ENCODE assay signal across 13 cellular contexts in genomic region chr13:98240974-98241373, GRCh38.
A peak's percentile ranks its signal among the peaks of the same experiment; 100 is the strongest.
DNase-seq lines count a peak whose midpoint lies in the region; ATAC-seq and TF ChIP-seq lines count a peak whose summit lies in the region.
"Had no signal": no experiment of that assay in that cellular context is flagged by ENCODE, and none has a peak within 500 bp of the region (broad histone marks: within the 10 kb centered on the region; RNA-seq: fewer than 3 reads in every experiment).

No MANE protein-coding gene starts in this region.

- H3K27ac Mint-ChIP-seq in natural killer cell treated with Interleukin-12 subunit alpha and Interleukin-12 subunit beta and Interleukin-15 and Interleukin-18, amount 100 ng/mL, for 72 hours, result no peak overlapping the region
- H3K27ac Mint-ChIP-seq in natural killer cell (no peak overlapping the region), neural progenitor cell (peak overlapping the region; percentile 72)
- H3K27ac Mint-ChIP-seq: CD4-positive, CD25-positive, alpha-beta regulatory T cell had no signal

- peaks cover 7% of the 10 kb centered on the region for H4K20me1 ChIP-seq in neural progenitor cell (ENCODE audit: low read depth)
- H4K20me1 ChIP-seq: BLaER1 had no signal

- H3K36me3 Mint-ChIP-seq in natural killer cell treated with Interleukin-12 subunit alpha and Interleukin-12 subunit beta and Interleukin-15 and Interleukin-18, amount 100 ng/mL, for 72 hours, result no peaks in the 10 kb centered on the region
- no peaks in the 10 kb centered on the region for H3K36me3 Mint-ChIP-seq in natural killer cell
- peaks cover 21% of the 10 kb centered on the region for H3K36me3 Mint-ChIP-seq in neural progenitor cell
- H3K36me3 Mint-ChIP-seq: CD4-positive, CD25-positive, alpha-beta regulatory T cell had no signal

- no peak overlapping the region for H3K9ac ChIP-seq in neural progenitor cell
- H3K9ac ChIP-seq: BLaER1 had no signal

- peaks cover 41% of the 10 kb centered on the region for H3K79me2 ChIP-seq in neural progenitor cell (ENCODE audit: low read depth)

- TF ChIP-seq CTCF in natural killer cell (IDR thresholded peaks at IDR 0.05), result no peak
- no peak for TF ChIP-seq CTCF in left lung (IDR thresholded peaks at IDR 0.05)
- no peak for TF ChIP-seq CTCF in neural progenitor cell (IDR thresholded peaks at IDR 0.05)
- TF ChIP-seq CTCF in upper lobe of right lung (IDR thresholded peaks at IDR 0.05), result no peak

- H3K4me1 ChIP-seq in left lung (no peaks in the 10 kb centered on the region), neural progenitor cell (no peaks in the 10 kb centered on the region), upper lobe of right lung (no peaks in the 10 kb centered on the region)

- peaks cover 9 to 11% of the 10 kb centered on the region in 2 donors for H3K27me3 Mint-ChIP-seq in natural killer cell treated with Interleukin-12 subunit alpha and Interleukin-12 subunit beta and Interleukin-15 and Interleukin-18, amount 100 ng/mL, for 72 hours
- H3K27me3 Mint-ChIP-seq in natural killer cell (ENCODE audit: low read depth in 2 of 2) (no peaks in the 10 kb centered on the region), neural progenitor cell (ENCODE audit: insufficient read depth, low read depth) (no peaks in the 10 kb centered on the region)
- H3K27me3 Mint-ChIP-seq: CD4-positive, CD25-positive, alpha-beta regulatory T cell had no signal

- intact Hi-C loops in natural killer cell (cut with micrococcal nuclease), result no loop called here
- intact Hi-C loops in left lung (cut with DNase I), result no loop called here
- intact Hi-C loops in upper lobe of right lung (cut with DNase I), result no loop called here

- no peak overlapping the region for H3K4me3 ChIP-seq in left lung
- no peak overlapping the region for H3K4me3 ChIP-seq in neural progenitor cell
- no peak overlapping the region for H3K4me3 ChIP-seq in upper lobe of right lung
- H3K4me3 ChIP-seq: BLaER1 had no signal

- H3K9me3 Mint-ChIP-seq in natural killer cell treated with Interleukin-12 subunit alpha and Interleukin-12 subunit beta and Interleukin-15 and Interleukin-18, amount 100 ng/mL, for 72 hours, result no peaks in the 10 kb centered on the region
- H3K9me3 Mint-ChIP-seq in natural killer cell (no peaks in the 10 kb centered on the region), neural progenitor cell (peaks cover 5% of the 10 kb centered on the region)
- H3K9me3 Mint-ChIP-seq: CD4-positive, CD25-positive, alpha-beta regulatory T cell had no signal

- no peak overlapping the region for H3K27ac ChIP-seq in left lung
- H3K27ac ChIP-seq in neural progenitor cell, result no peak overlapping the region
- no peak overlapping the region for H3K27ac ChIP-seq in upper lobe of right lung
- H3K27ac ChIP-seq: BLaER1 had no signal

- H3K4me3 Mint-ChIP-seq in natural killer cell treated with Interleukin-12 subunit alpha and Interleukin-12 subunit beta and Interleukin-15 and Interleukin-18, amount 100 ng/mL, for 72 hours, result no peak overlapping the region
- H3K4me3 Mint-ChIP-seq in natural killer cell, result no peak overlapping the region
- H3K4me3 Mint-ChIP-seq in neural progenitor cell, result no peak overlapping the region
- H3K4me3 Mint-ChIP-seq: CD4-positive, CD25-positive, alpha-beta regulatory T cell had no signal

- no peaks in the 10 kb centered on the region for H3K27me3 ChIP-seq in left lung
- H3K27me3 ChIP-seq in neural progenitor cell, result no peaks in the 10 kb centered on the region
- no peaks in the 10 kb centered on the region for H3K27me3 ChIP-seq in upper lobe of right lung
- H3K27me3 ChIP-seq: BLaER1 had no signal

- no peaks in the 10 kb centered on the region for H3F3A ChIP-seq in neural progenitor cell (ENCODE audit: low read depth)

- ATAC-seq in natural killer cell treated with Interleukin-12 subunit alpha and Interleukin-12 subunit beta and Interleukin-15 and Interleukin-18, amount 100 ng/mL, for 72 hours, result peak; percentile 17 to 52
- no peak for ATAC-seq in natural killer cell
- ATAC-seq in left lung, result peak; percentile 33
- ATAC-seq in upper lobe of right lung, result peak; percentile 60
- no peak for ATAC-seq in HG03460 (IDR thresholded peaks at IDR 0.05; ENCODE audit: unreplicated experiment)

- H3K9me3 ChIP-seq in left lung (no peaks in the 10 kb centered on the region), neural progenitor cell (ENCODE audit: low read depth) (no peaks in the 10 kb centered on the region), upper lobe of right lung (no peaks in the 10 kb centered on the region)

- H2AFZ ChIP-seq in neural progenitor cell (replicated peaks), result no peak overlapping the region

- H3K4me2 ChIP-seq in neural progenitor cell, result no peak overlapping the region
- H3K4me2 ChIP-seq: BLaER1 had no signal

- H3K36me3 ChIP-seq in left lung, result no peaks in the 10 kb centered on the region
- H3K36me3 ChIP-seq in neural progenitor cell, result no peaks in the 10 kb centered on the region
- H3K36me3 ChIP-seq in upper lobe of right lung, result no peaks in the 10 kb centered on the region

- DNase-seq in natural killer cell treated with Interleukin-12 subunit alpha and Interleukin-12 subunit beta and Interleukin-15 and Interleukin-18, amount 100 ng/mL, for 72 hours (ENCODE audit: low spot score), result no peak
- no peak for DNase-seq in natural killer cell
- peak in 1 of 2 donors; percentile 32 for DNase-seq in left lung
- DNase-seq in neural progenitor cell (ENCODE audit: low spot score), result no peak
- no peak for DNase-seq in upper lobe of right lung
- DNase-seq in D341Med (ENCODE audit: low spot score), result no peak
- no peak for DNase-seq in SK-N-DZ (ENCODE audit: low spot score)
- DNase-seq: 8988T; AML-193; CD4-positive, CD25-positive, alpha-beta regulatory T cell; DMS 273 treated with DMSO at 0.1 percent for 48 hours had no signal

- no peaks in the 10 kb centered on the region for H3K4me1 Mint-ChIP-seq in natural killer cell treated with Interleukin-12 subunit alpha and Interleukin-12 subunit beta and Interleukin-15 and Interleukin-18, amount 100 ng/mL, for 72 hours (ENCODE audit: low read depth in 2 of 2)
- no peaks in the 10 kb centered on the region for H3K4me1 Mint-ChIP-seq in natural killer cell
- H3K4me1 Mint-ChIP-seq in neural progenitor cell, result peaks cover 3% of the 10 kb centered on the region
- H3K4me1 Mint-ChIP-seq: CD4-positive, CD25-positive, alpha-beta regulatory T cell had no signal

Comparison
In these comparisons a context has a peak if more than half of its experiments do, and no peak if none do; other contexts are left out.
1. ATAC-seq: peak in natural killer cell treated with Interleukin-12 subunit alpha and Interleukin-12 subunit beta and Interleukin-15 and Interleukin-18, amount 100 ng/mL, for 72 hours (2 of 2), left lung (single experiment) and upper lobe of right lung (single experiment); none in natural killer cell (0 of 3) and HG03460 (single experiment).